In the genomic region with DNA sequence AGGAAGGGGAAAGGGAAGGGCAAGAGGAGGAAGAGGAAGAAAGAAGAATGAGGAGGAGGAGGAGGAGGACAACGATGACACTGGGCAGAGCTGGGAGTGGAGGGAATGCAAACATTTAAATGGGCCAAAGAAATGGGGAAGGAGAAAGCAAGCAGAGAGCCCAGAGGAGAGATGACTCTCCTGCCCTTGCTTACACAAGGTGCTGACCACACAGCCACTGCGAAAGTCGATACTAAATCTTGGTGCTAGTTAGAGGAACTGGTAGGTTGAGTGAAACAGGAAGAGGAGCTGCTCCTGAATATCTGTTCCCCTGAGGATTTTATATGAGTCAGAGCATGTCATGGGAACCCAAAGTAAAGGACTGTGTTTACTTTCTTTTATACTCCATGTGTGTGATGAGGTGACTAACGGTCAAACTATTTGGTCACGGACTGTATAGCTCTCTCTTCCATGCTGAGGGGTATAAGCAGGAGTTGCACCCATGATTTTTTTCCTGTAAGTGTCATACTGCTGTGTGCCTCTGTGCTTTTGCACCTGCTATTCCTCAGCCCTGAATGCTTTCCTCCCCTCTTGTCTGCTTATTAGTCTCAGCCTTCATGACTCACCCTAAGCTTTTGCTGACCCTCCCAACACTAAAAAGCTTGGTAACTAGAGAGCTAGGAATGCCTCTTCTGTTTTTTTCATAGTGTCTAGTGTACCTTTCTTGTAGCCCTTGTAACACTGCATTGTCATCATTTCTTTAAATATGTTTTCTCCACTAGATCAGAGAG, we compare ENCODE assay signal across 8 cellular contexts. TPM values are rescaled to one million over a fixed set of nuclear protein-coding genes. Genes with fewer than 3 reads are reported as not detected.
DNase-seq lines count a peak whose midpoint lies in the region; ATAC-seq, FAIRE-seq and TF ChIP-seq lines count a peak whose summit lies in the region.

No MANE protein-coding gene starts in this region.

- no peaks in the 10 kb centered on the region for H3K9me3 ChIP-seq in adipocyte (ENCODE audit: control insufficient read depth, low read length)
- no peaks in the 10 kb centered on the region for H3K9me3 ChIP-seq in left lung

- peak overlapping the region; percentile 53 to 80 for H3K27ac ChIP-seq in left lung

- peak; percentile 89 for FAIRE-seq in GM18507 (lab: Jason Lieb, UNC)

- H3K4me3 ChIP-seq in adipocyte (ENCODE audit: low read length) (peak overlapping the region; percentile 55), left lung (no peak overlapping the region)

- ATAC-seq in HG02870 (IDR thresholded peaks at IDR 0.05; ENCODE audit: unreplicated experiment) (peak; percentile 92), left lung (peak; percentile 91)

- intact Hi-C loops in left lung (cut with DNase I), result no loop called here

- DNase-seq in AG08396 (ENCODE audit: low spot score), result peak; percentile 75
- peak; percentile 38 for DNase-seq in GM18507 (ENCODE audit: extremely low spot score, insufficient read length, low read depth)
- DNase-seq in NCI-H1436 (lab: John Stamatoyannopoulos, UW), result peak; percentile 39
- peak; percentile 86 for DNase-seq in adipocyte (ENCODE audit: low read depth)
- DNase-seq in left lung, result peak in 1 of 2 donors; percentile 61
- no peak for DNase-seq in superior temporal gyrus (ENCODE audit: extremely low spot score)
- no peak for DNase-seq in activated CD8-positive, alpha-beta memory T cell treated with anti-CD3 and anti-CD28 coated beads, Interleukin-2, amount 50 U/mL, for 4 hours

- no peak overlapping the region for H3K9ac ChIP-seq in adipocyte (ENCODE audit: low read length)

- H3K27me3 ChIP-seq in adipocyte (replicated peaks; ENCODE audit: control insufficient read depth, insufficient read depth, low read length), result no peaks in the 10 kb centered on the region
- no peaks in the 10 kb centered on the region for H3K27me3 ChIP-seq in left lung

- TF ChIP-seq CTCF in left lung (IDR thresholded peaks at IDR 0.05), result no peak

- H3K4me1 ChIP-seq in adipocyte (ENCODE audit: control insufficient read depth, insufficient read depth, low read length) (peaks cover 10% of the 10 kb centered on the region), left lung (peaks cover 7 to 20% of the 10 kb centered on the region in 2 donors)

- H3K36me3 ChIP-seq in adipocyte (ENCODE audit: control insufficient read depth, insufficient read depth, low read length, severe bottlenecking) (no peaks in the 10 kb centered on the region), left lung (no peaks in the 10 kb centered on the region)

RNA-seq across cellular contexts. Expression of gene PAQR8, which starts 9.5 kb away (rescaled TPM):
- total RNA-seq in left lung, result 10 to 100 TPM in 1 of 2 donors, 1 to 10 TPM in 1; 9.3 to 15.6 TPM

Comparison
In these comparisons a context has a peak if more than half of its experiments do, and no peak if none do; other contexts are left out.
1. DNase-seq: peak in AG08396 (single experiment), GM18507 (single experiment), NCI-H1436 (single experiment) and adipocyte (single experiment); none in superior temporal gyrus (single experiment) and activated CD8-positive, alpha-beta memory T cell treated with anti-CD3 and anti-CD28 coated beads, Interleukin-2, amount 50 U/mL, for 4 hours (single experiment).